In the genomic region with DNA sequence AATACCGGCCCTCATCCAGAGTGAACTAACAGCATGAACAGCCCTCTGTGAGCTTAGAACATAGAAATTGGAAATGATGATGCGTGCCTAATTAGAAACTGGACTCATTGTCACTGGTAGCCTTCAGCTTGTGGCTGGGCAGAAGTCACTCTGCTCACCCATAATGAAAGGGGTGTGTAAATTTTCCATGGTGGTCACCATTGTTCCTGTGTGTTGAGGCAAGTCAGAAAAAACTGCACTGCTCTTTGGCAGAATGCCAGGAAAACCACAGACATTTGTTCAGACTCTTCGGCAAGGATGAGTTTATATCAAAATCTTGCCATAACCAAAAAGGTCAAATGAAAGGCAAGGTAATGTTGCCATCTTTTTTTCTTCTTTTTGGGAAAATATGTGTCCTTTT, we compare ENCODE assay signal across 20 cellular contexts.
DNase-seq lines count a peak whose midpoint lies in the region; ATAC-seq, FAIRE-seq and TF ChIP-seq lines count a peak whose summit lies in the region.
"Had no signal": no experiment of that assay in that cellular context is flagged by ENCODE, and none has a peak within 500 bp of the region (broad histone marks: within the 10 kb centered on the region; RNA-seq: fewer than 3 reads in every experiment).

No MANE protein-coding gene starts in this region.

- POLR2A ChIA-PET in HepG2 (lab: Yijun Ruan, JAX) = no interaction called here

- H3K36me3 ChIP-seq in HepG2 (replicated peaks in 1 of 2; ENCODE audit: control insufficient read depth in 1 of 2, insufficient read depth in 2 of 2, low read length in 2 of 2) = no peaks in the 10 kb centered on the region
- no peaks in the 10 kb centered on the region for H3K36me3 ChIP-seq in right lobe of liver
- H3K36me3 ChIP-seq in lower lobe of right lung = no peaks in the 10 kb centered on the region
- H3K36me3 ChIP-seq: spleen had no signal

- no peak for TF ChIP-seq RAD21 in HepG2 (CRISPR knock-in tag; IDR thresholded peaks at IDR 0.05)

- H3K4me1 ChIP-seq in HepG2 (ENCODE audit: insufficient read depth, low read length) (no peaks in the 10 kb centered on the region), right lobe of liver (no peaks in the 10 kb centered on the region), lower lobe of right lung (no peaks in the 10 kb centered on the region)
- H3K4me1 ChIP-seq: spleen had no signal

- CTCF ChIA-PET in HepG2 (lab: Yijun Ruan, JAX; ENCODE audit: low intra/inter-chr PET ratio, low total read pairs) = no interaction called here

- ATAC-seq in HepG2 (no peak), right lobe of liver (no peak), lower lobe of right lung (no peak)
- ATAC-seq: activated CD8-positive, alpha-beta T cell treated with anti-CD3 and anti-CD28 coated beads for 36 hours; left cardiac atrium; T-helper 17 cell had no signal

- WGBS in HepG2 (ENCODE audit: low lambda C conversion rate) = 0% methylated on average over 3 of the region's 3 CpGs
- WGBS in right lobe of liver (ENCODE audit: insufficient coverage, low coverage, low lambda C conversion rate, missing lambda C conversion rate) = 44% methylated on average over 3 of the region's 3 CpGs

- H3K79me2 ChIP-seq in HepG2 (ENCODE audit: insufficient read depth, low read length) = no peaks in the 10 kb centered on the region

- H3K9ac ChIP-seq in HepG2 (ENCODE audit: insufficient read depth, low read depth, low read length) = no peak overlapping the region

- DNase-seq in HepG2 (ENCODE audit: low spot score) = no peak
- no peak for DNase-seq in right lobe of liver
- peak; percentile 1 for DNase-seq in NCI-H2107 treated with DMSO at 0.1 percent for 48 hours (lab: John Stamatoyannopoulos, UW; ENCODE audit: unreplicated experiment)
- peak; percentile 4 for DNase-seq in astrocyte of the spinal cord (ENCODE audit: low read depth, low spot score)
- peak; percentile 46 for DNase-seq in urothelium cell line (ENCODE audit: low spot score)
- DNase-seq in iPS-NIHi11 (ENCODE audit: low spot score) = no peak
- no peak for DNase-seq in lower lobe of right lung
- DNase-seq in stimulated activated CD4-positive, alpha-beta T cell treated with anti-CD3 and anti-CD28 coated beads, Interleukin-2, amount 100 ng/mL, for 48 hours = no peak
- DNase-seq: activated CD4-positive, CD25-positive, alpha-beta regulatory T cell; activated CD8-positive, alpha-beta T cell treated with anti-CD3 and anti-CD28 coated beads for 36 hours; activated T-cell treated with anti-CD3 and anti-CD28 coated beads, Interleukin-2, amount 50 U/mL, for 24 hours; foreskin fibroblast; left cardiac atrium; midbrain; SHP77 treated with DMSO at 0.1 percent for 48 hours; spleen; T-helper 17 cell had no signal

- H4K20me1 ChIP-seq in HepG2 (ENCODE audit: insufficient read depth, low read length) = no peaks in the 10 kb centered on the region

- H3K27ac ChIP-seq in HepG2 (ENCODE audit: extremely low read length, insufficient read depth, low read length) (no peak overlapping the region), right lobe of liver (no peak overlapping the region), lower lobe of right lung (no peak overlapping the region)
- H3K27ac ChIP-seq: coronary artery, spleen had no signal

- H3K9me3 ChIP-seq in HepG2 (ENCODE audit: low read length) (peaks cover 87% of the 10 kb centered on the region), right lobe of liver (no peaks in the 10 kb centered on the region), lower lobe of right lung (no peaks in the 10 kb centered on the region)

- H3K4me3 ChIP-seq in HepG2 (replicated peaks in 1 of 3; ENCODE audit: insufficient read depth in 1 of 3, low read depth in 2 of 3, low read length in 3 of 3) (no peak overlapping the region), right lobe of liver (no peak overlapping the region), astrocyte of the spinal cord (ENCODE audit: low read depth, low read length) (no peak overlapping the region), lower lobe of right lung (no peak overlapping the region)
- H3K4me3 ChIP-seq: coronary artery, spleen had no signal

- H2AFZ ChIP-seq in HepG2 (ENCODE audit: low read length) = no peak overlapping the region

- TF ChIP-seq CTCF in HepG2 (CRISPR knock-in tag; IDR thresholded peaks at IDR 0.05) = no peak
- no peak for TF ChIP-seq CTCF in right lobe of liver (IDR thresholded peaks at IDR 0.05)
- TF ChIP-seq CTCF in astrocyte of the spinal cord (IDR thresholded peaks at IDR 0.05; ENCODE audit: low read depth, low read length) = no peak
- TF ChIP-seq CTCF in lower lobe of right lung (IDR thresholded peaks at IDR 0.05) = no peak

- in situ Hi-C loops in HepG2 (cut with HindIII; ENCODE audit: extremely low pct_ligation_motif_present, low pct_unique_long_range_greater_than_20kb) = no loop called here
- in situ Hi-C loops in astrocyte of the spinal cord (cut with HindIII; ENCODE audit: low sequenced_read_pairs) = no loop called here

- no peak overlapping the region for H3K4me2 ChIP-seq in HepG2 (ENCODE audit: low read depth, low read length)

- FAIRE-seq in HepG2 (lab: Jason Lieb, UNC) (no peak), urothelium cell line (lab: Jason Lieb, UNC) (no peak)
- FAIRE-seq: astrocyte, endothelial cell of umbilical vein had no signal

- H3K27me3 ChIP-seq in HepG2 (ENCODE audit: control insufficient read depth in 1 of 2, insufficient read depth in 2 of 2, low read length in 2 of 2) (no peaks in the 10 kb centered on the region), right lobe of liver (no peaks in the 10 kb centered on the region), lower lobe of right lung (ENCODE audit: low read depth) (no peaks in the 10 kb centered on the region)
- H3K27me3 ChIP-seq: spleen had no signal

- TF ChIP-seq EP300 in HepG2 (IDR thresholded peaks at IDR 0.05; ENCODE audit: low read depth in 2 of 2, low read length in 2 of 2) (no peak), HepG2 (CRISPR knock-in tag; IDR thresholded peaks at IDR 0.05; ENCODE audit: borderline replicate concordance) (no peak)

- intact Hi-C loops in HepG2 (cut with micrococcal nuclease; ENCODE audit: unreplicated experiment) (no loop called here), right lobe of liver (cut with DNase I) (no loop called here), lower lobe of right lung (cut with DNase I) (no loop called here)

- no TSS peak for BruUV-seq in HepG2 (replicated peaks; lab: Mats Ljungman, UMichigan)

- TF ChIP-seq POLR2A in HepG2 (IDR thresholded peaks at IDR 0.05; ENCODE audit: insufficient read depth in 1 of 2, low read depth in 2 of 2, low read length in 2 of 2) (no peak), right lobe of liver (IDR thresholded peaks at IDR 0.05) (no peak)

TF ChIP-seq in HepG2, 621 proteins besides CTCF, POLR2A, EP300 and RAD21:
- TF ChIP-seq LCORL (IDR thresholded peaks at IDR 0.05) (peak; percentile 72), LCORL (CRISPR knock-in tag; IDR thresholded peaks at IDR 0.05) (no peak), SRY (CRISPR knock-in tag; IDR thresholded peaks at IDR 0.05) (no peak), U2AF1 (optimal IDR thresholded peaks at IDR 0.05; ENCODE audit: low read depth, low read length) (no peak), CCAR2 (optimal IDR thresholded peaks at IDR 0.05; ENCODE audit: low read depth, low read length) (no peak)
TF ChIP-seq in HepG2: peak in this region for 1.

Comparison
In these comparisons a context has a peak if more than half of its experiments do, and no peak if none do; other contexts are left out.
1. DNase-seq: peak in NCI-H2107 treated with DMSO at 0.1 percent for 48 hours (single experiment), astrocyte of the spinal cord (single experiment) and urothelium cell line (single experiment); none in HepG2 (single experiment), right lobe of liver (0 of 3), iPS-NIHi11 (single experiment), lower lobe of right lung (single experiment) and stimulated activated CD4-positive, alpha-beta T cell treated with anti-CD3 and anti-CD28 coated beads, Interleukin-2, amount 100 ng/mL, for 48 hours (0 of 2).